In genomic region chr12:40106202-40106533, GRCh38 we compare ENCODE assay signal across 8 cellular contexts. TPM values are rescaled to one million over a fixed set of nuclear protein-coding genes. Genes with fewer than 3 reads are reported as not detected.
DNase-seq lines count a peak whose midpoint lies in the region; ATAC-seq, FAIRE-seq and TF ChIP-seq lines count a peak whose summit lies in the region.

No MANE protein-coding gene starts in this region.

- no peak for TF ChIP-seq EP300 in K562 (IDR thresholded peaks at IDR 0.05; ENCODE audit: low read length)

- ATAC-seq in stimulated activated naive CD8-positive, alpha-beta T cell treated with anti-CD3 and anti-CD28 coated beads, Interleukin-15, Interleukin-2, amounts not matched to agents 100 U/mL and 50 U/mL, for 24 hours = no peak
- ATAC-seq in K562 (no peak), memory B cell (ENCODE audit: low read depth) (no peak), GM18511 (IDR thresholded peaks at IDR 0.05; ENCODE audit: unreplicated experiment) (no peak)

- intact Hi-C loops in K562 (cut with micrococcal nuclease) = loop anchor here (10.0 kb wide), 1 partner anchor 481 kb away; a partner anchor contains a TSS

- POLR2A ChIA-PET in K562 (lab: Yijun Ruan, JAX) = no interaction called here

- H3K4me1 Mint-ChIP-seq in stimulated activated naive CD8-positive, alpha-beta T cell treated with anti-CD3 and anti-CD28 coated beads, Interleukin-15, Interleukin-2, amounts not matched to agents 100 ng/mL and 50 ng/mL, for 24 hours (ENCODE audit: low read depth) = peaks cover 47% of the 10 kb centered on the region
- H3K4me1 Mint-ChIP-seq in memory B cell = peaks cover 20% of the 10 kb centered on the region

- in situ Hi-C loops in K562 (cut with MboI) = loop anchor here (10.0 to 25.0 kb wide), 2 partner anchors 91 to 344 kb away; no protein-coding TSS in a partner anchor

- FAIRE-seq in K562 (lab: Jason Lieb, UNC) = no peak

- H3K27me3 Mint-ChIP-seq in stimulated activated naive CD8-positive, alpha-beta T cell treated with anti-CD3 and anti-CD28 coated beads, Interleukin-15, Interleukin-2, amounts not matched to agents 100 ng/mL and 50 ng/mL, for 24 hours = peaks cover 16% of the 10 kb centered on the region
- no peaks in the 10 kb centered on the region for H3K27me3 Mint-ChIP-seq in memory B cell

- H3K27me3 ChIP-seq in K562 (ENCODE audit: control insufficient read depth in 2 of 2, insufficient read depth in 2 of 2, low read length in 2 of 2) = no peaks in the 10 kb centered on the region

- CTCF ChIA-PET in K562 (lab: Yijun Ruan, JAX; ENCODE audit: low intra/inter-chr PET ratio) = interaction anchor here (1.1 to 2.6 kb wide), 2 partner anchors 92 to 95 kb away, joined by 3 to 30 read pairs; no protein-coding TSS in a partner anchor

- no peaks in the 10 kb centered on the region for H3K9me3 ChIP-seq in K562 (replicated peaks; ENCODE audit: control insufficient read depth, insufficient read depth, low read depth, low read length)

- peaks cover under 1% of the 10 kb centered on the region for H3K36me3 Mint-ChIP-seq in stimulated activated naive CD8-positive, alpha-beta T cell treated with anti-CD3 and anti-CD28 coated beads, Interleukin-15, Interleukin-2, amounts not matched to agents 100 ng/mL and 50 ng/mL, for 24 hours (ENCODE audit: low read depth)
- H3K36me3 Mint-ChIP-seq in memory B cell = no peaks in the 10 kb centered on the region

- TF ChIP-seq POLR2A in K562 (conservative IDR thresholded peaks at IDR 0.05) = no peak

- 22% methylated on average over 7 of the region's 9 CpGs for WGBS in K562 (ENCODE audit: insufficient coverage, low coverage, missing lambda C conversion rate)

- H3K9me1 ChIP-seq in K562 (ENCODE audit: control insufficient read depth, insufficient read depth, low read length) = peaks cover 5% of the 10 kb centered on the region

- no peak for DNase-seq in stimulated activated naive CD8-positive, alpha-beta T cell treated with anti-CD3 and anti-CD28 coated beads, Interleukin-15, Interleukin-2, amounts not matched to agents 100 U/mL and 50 U/mL, for 24 hours
- DNase-seq in K562 (ENCODE audit: extremely low read depth in 1 of 4, low spot score in 3 of 4) = no peak
- no peak for DNase-seq in memory B cell (ENCODE audit: low spot score in 2 of 2)
- DNase-seq in activated CD4-positive, CD25-positive, alpha-beta regulatory T cell (lab: John Stamatoyannopoulos, UW) = no peak
- no peak for DNase-seq in cerebellar nuclear complex (lab: John Stamatoyannopoulos, UW)
- no peak for DNase-seq in AG08395 (ENCODE audit: low spot score)

- peaks cover 4% of the 10 kb centered on the region; the same call in 1 of the 3 replicates for H3K36me3 ChIP-seq in K562 (ENCODE audit: control insufficient read depth, insufficient read depth, low read length)

- peaks cover 18 to 26% of the 10 kb centered on the region in 2 experiments; a peak in 4 of 5 replicates for H3K4me1 ChIP-seq in K562 (replicated peaks in 1 of 2; ENCODE audit: control insufficient read depth in 2 of 2, insufficient read depth in 2 of 2, low read length in 2 of 2)

- peaks cover 3% of the 10 kb centered on the region; the same call in 1 of the 2 replicates for H4K20me1 ChIP-seq in K562 (replicated peaks; ENCODE audit: control insufficient read depth, insufficient read depth, low read length)

- H3K4me2 ChIP-seq in K562 (ENCODE audit: insufficient read depth, low read length) = peak overlapping the region; percentile 74

- peaks cover 47% of the 10 kb centered on the region for H3K79me2 ChIP-seq in K562 (ENCODE audit: control insufficient read depth, insufficient read depth, low read length)

- BruUV-seq in K562 (replicated peaks; lab: Mats Ljungman, UMichigan) = no TSS peak

- TF ChIP-seq CTCF in K562 (IDR thresholded peaks at IDR 0.05 in 2 of 3, conservative IDR thresholded peaks at IDR 0.05 in 1 of 3; ENCODE audit: insufficient read depth in 2 of 3, low read depth in 1 of 3, low read length in 3 of 3) = no peak

- no peak for TF ChIP-seq RAD21 in K562 (CRISPR knock-in tag; conservative IDR thresholded peaks at IDR 0.05 in 1 of 2, IDR thresholded peaks at IDR 0.05 in 1 of 2)

- peak overlapping the region; percentile 88 for H2AFZ ChIP-seq in K562 (ENCODE audit: low read depth, low read length)

- peak overlapping the region; percentile 67 for H3K27ac Mint-ChIP-seq in stimulated activated naive CD8-positive, alpha-beta T cell treated with anti-CD3 and anti-CD28 coated beads, Interleukin-15, Interleukin-2, amounts not matched to agents 100 ng/mL and 50 ng/mL, for 24 hours
- H3K27ac Mint-ChIP-seq in memory B cell = no peak overlapping the region

- peak overlapping the region; percentile 76 for H3K4me3 Mint-ChIP-seq in stimulated activated naive CD8-positive, alpha-beta T cell treated with anti-CD3 and anti-CD28 coated beads, Interleukin-15, Interleukin-2, amounts not matched to agents 100 ng/mL and 50 ng/mL, for 24 hours
- peak overlapping the region; percentile 76 for H3K4me3 Mint-ChIP-seq in memory B cell

- no peaks in the 10 kb centered on the region for H3K9me3 Mint-ChIP-seq in stimulated activated naive CD8-positive, alpha-beta T cell treated with anti-CD3 and anti-CD28 coated beads, Interleukin-15, Interleukin-2, amounts not matched to agents 100 ng/mL and 50 ng/mL, for 24 hours
- H3K9me3 Mint-ChIP-seq in memory B cell = no peaks in the 10 kb centered on the region

- peak overlapping the region; percentile 81 for H3K4me3 ChIP-seq in K562

- H3K27ac ChIP-seq in K562 (ENCODE audit: extremely low read depth, low read depth, low read length) = no peak overlapping the region

- no peak overlapping the region for H3K9ac ChIP-seq in K562 (ENCODE audit: insufficient read depth in 1 of 2, low read depth in 2 of 2, low read length in 2 of 2)

TF ChIP-seq in K562, 482 proteins besides CTCF, POLR2A, EP300 and RAD21:
- no peak for TF ChIP-seq RBM25 (IDR thresholded peaks at IDR 0.05; ENCODE audit: low read depth, low read length, severe bottlenecking)
- TF ChIP-seq, protein P1, sequence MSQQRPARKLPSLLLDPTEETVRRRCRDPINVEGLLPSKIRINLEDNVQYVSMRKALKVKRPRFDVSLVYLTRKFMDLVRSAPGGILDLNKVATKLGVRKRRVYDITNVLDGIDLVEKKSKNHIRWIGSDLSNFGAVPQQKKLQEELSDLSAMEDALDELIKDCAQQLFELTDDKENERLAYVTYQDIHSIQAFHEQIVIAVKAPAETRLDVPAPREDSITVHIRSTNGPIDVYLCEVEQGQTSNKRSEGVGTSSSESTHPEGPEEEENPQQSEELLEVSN (IDR thresholded peaks at IDR 0.05; ENCODE audit: borderline replicate concordance in 1 of 2, extremely low read depth in 1 of 2, insufficient read depth in 1 of 2, insufficient read length in 1 of 2, low read depth in 1 of 2, low read length in 1 of 2, poor library complexity in 1 of 2, severe bottlenecking in 1 of 2) = peak in 1 of 2 experiments; percentile 8
- TF ChIP-seq NR2C2 (CRISPR knock-in tag; IDR thresholded peaks at IDR 0.05) = no peak
- TF ChIP-seq NR2C2 (tag; IDR thresholded peaks at IDR 0.05) = peak; percentile 72
- TF ChIP-seq ZNF507 (tag; conservative IDR thresholded peaks at IDR 0.05) = no peak
- TF ChIP-seq NR2C1 (IDR thresholded peaks at IDR 0.05) = peak; percentile 68
- TF ChIP-seq NR2C1 (tag; IDR thresholded peaks at IDR 0.05) = peak; percentile 78

RNA-seq across cellular contexts. Expression of gene SLC2A13, which starts 0.3 kb away (rescaled TPM):
- 19.3 and 35.8 TPM in 2 replicates for total RNA-seq in K562 (2011; cell fraction: chromatin; rRNA removed; ENCODE audit: low replicate concordance)
- total RNA-seq in K562 (2011; cell fraction: nucleolus; rRNA removed) = 13.7 and 20.8 TPM in 2 replicates
- 22.1 and 34.1 TPM in 2 replicates for total RNA-seq in K562 (2011; cell fraction: nucleoplasm; rRNA removed)
- total RNA-seq in K562 (2014; rRNA removed) (10.9 and 12.4 TPM in 2 replicates), K562 (2014; rRNA removed; fragmentation: Illumina TruSeq; extraction: Trizol) (10.8 and 11.5 TPM in 2 replicates), K562 (2015; rRNA removed; fragmentation: Illumina TruSeq; extraction: Trizol) (9.9 and 10.7 TPM in 2 replicates), K562 (2021) (9.0 and 10.9 TPM in 2 replicates)
- polyA plus RNA-seq in K562 (2011; rRNA removed) (5.4 and 9.5 TPM in 2 replicates), K562 (2014; fragmentation: Illumina TruSeq; extraction: Trizol) (4.3 and 4.8 TPM in 2 replicates), K562 (2014; fragmentation: Nextera tagmentation; extraction: Ambion mirVana) (1 to 10 TPM; 1.7 to 1.9 TPM), K562 (2014; rRNA removed) (5.0 and 5.6 TPM in 2 replicates)
- polyA plus RNA-seq in K562 (2011; cell fraction: cytosol; rRNA removed) = 2.2 and 2.8 TPM in 2 replicates
- 13.4 and 16.7 TPM in 2 replicates for polyA plus RNA-seq in K562 (2011; cell fraction: nucleus; rRNA removed)
- polyA plus RNA-seq in K562 (2012) = 3.0 and 5.5 TPM in 2 replicates
- 8.6 and 10.3 TPM in 2 replicates for polyA minus RNA-seq in K562 (2011; rRNA and poly(A)+ RNA removed)
- 2.0 and 2.2 TPM in 2 replicates for polyA minus RNA-seq in K562 (2011; cell fraction: cytosol; rRNA and poly(A)+ RNA removed)
- polyA minus RNA-seq in K562 (2011; cell fraction: nucleus; rRNA and poly(A)+ RNA removed) = 18.3 and 27.3 TPM in 2 replicates
